ENCODE assay signal across 8 cellular contexts in the genomic region with DNA sequence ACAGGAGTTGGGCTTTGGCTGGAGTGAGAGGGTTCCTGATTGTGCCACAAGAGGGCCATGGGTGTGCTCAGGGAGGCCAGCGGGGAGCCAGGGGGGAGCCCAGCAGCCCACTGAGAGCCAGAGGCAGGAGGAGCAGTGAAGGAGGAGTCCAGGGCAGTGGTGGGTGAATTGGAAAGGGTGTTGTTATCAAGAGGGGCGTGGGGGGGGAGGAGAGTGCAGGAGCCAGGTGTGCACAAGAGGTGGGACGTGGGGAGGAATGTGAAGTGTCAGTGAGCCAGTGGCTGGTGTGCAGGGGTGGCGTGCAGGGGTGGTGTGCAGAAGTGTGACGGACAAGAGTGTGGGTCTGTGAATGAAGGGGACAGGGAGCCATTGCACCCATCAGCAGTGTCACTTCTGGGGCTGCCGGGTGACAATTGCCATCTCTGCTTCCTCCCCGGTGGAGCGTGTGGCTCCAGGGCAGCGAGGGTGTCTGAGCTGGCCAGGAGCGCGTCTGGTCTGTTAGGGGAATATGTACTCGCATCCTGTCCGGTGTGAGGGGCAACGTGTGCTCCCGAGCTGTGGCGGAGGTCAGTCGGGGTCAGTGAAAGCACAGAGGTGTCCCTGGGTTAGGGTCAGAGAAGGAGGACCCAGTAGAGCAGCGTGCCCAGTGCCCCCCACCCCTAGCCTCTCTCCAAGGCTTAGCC. TPM values are rescaled to one million over a fixed set of nuclear protein-coding genes. Genes with fewer than 3 reads are reported as not detected.
A peak's percentile ranks its signal among the peaks of the same experiment; 100 is the strongest.
DNase-seq lines count a peak whose midpoint lies in the region; ATAC-seq, FAIRE-seq and TF ChIP-seq lines count a peak whose summit lies in the region.

No MANE protein-coding gene starts in this region.

- H3K9me3 Mint-ChIP-seq in chondrocyte (ENCODE audit: low read depth) (no peaks in the 10 kb centered on the region), type B pancreatic cell (no peaks in the 10 kb centered on the region)

- peak; percentile 49 for DNase-seq in activated T-cell treated with anti-CD3 and anti-CD28 coated beads, Interleukin-2, amount 50 U/mL, for 1 hour
- no peak for DNase-seq in activated T-cell treated with anti-CD3 and anti-CD28 coated beads for 4 hours
- DNase-seq in Peyer's patch, result peak in 2 of 3 donors; percentile 62 to 74
- DNase-seq in chondrocyte (ENCODE audit: low spot score), result no peak
- DNase-seq in HepG2 (ENCODE audit: low spot score), result peak; percentile 34
- no peak for DNase-seq in type B pancreatic cell (ENCODE audit: extremely low spot score, unreplicated experiment)
- no peak for DNase-seq in stimulated activated CD4-positive, alpha-beta T cell treated with anti-CD3 and anti-CD28 coated beads, Interleukin-12 subunit alpha, Interleukin-12 subunit beta, amount 100 ng/mL, for 4 hours

- peaks cover 53% of the 10 kb centered on the region for H3K4me1 Mint-ChIP-seq in chondrocyte (ENCODE audit: low read depth)
- H3K4me1 Mint-ChIP-seq in type B pancreatic cell (ENCODE audit: unreplicated experiment), result peaks cover 39% of the 10 kb centered on the region

- no peak for TF ChIP-seq RAD21 in HepG2 (CRISPR knock-in tag; IDR thresholded peaks at IDR 0.05)

- no TSS peak for BruUV-seq in HepG2 (replicated peaks; lab: Mats Ljungman, UMichigan)

- H3K27me3 ChIP-seq in Peyer's patch (no peaks in the 10 kb centered on the region), HepG2 (ENCODE audit: control insufficient read depth in 1 of 2, insufficient read depth in 2 of 2, low read length in 2 of 2) (peaks cover 1 to 8% of the 10 kb centered on the region in 2 experiments; a peak in 3 of 5 replicates)

- H3K9ac ChIP-seq in HepG2 (ENCODE audit: insufficient read depth, low read depth, low read length), result no peak overlapping the region

- in situ Hi-C loops in HepG2 (cut with HindIII; ENCODE audit: extremely low pct_ligation_motif_present, low pct_unique_long_range_greater_than_20kb), result no loop called here

- peak overlapping the region; percentile 66 for H3K4me2 ChIP-seq in HepG2 (ENCODE audit: low read depth, low read length)

- H3K36me3 Mint-ChIP-seq in chondrocyte (ENCODE audit: low read depth) (no peaks in the 10 kb centered on the region), type B pancreatic cell (no peaks in the 10 kb centered on the region)

- 40% methylated on average over 10 of the region's 18 CpGs for WGBS in HepG2 (ENCODE audit: low lambda C conversion rate)

- TF ChIP-seq CTCF in Peyer's patch (IDR thresholded peaks at IDR 0.05) (peak; percentile 37 to 58 (median 48)), chondrocyte (IDR thresholded peaks at IDR 0.05) (peak; percentile 73), HepG2 (CRISPR knock-in tag; IDR thresholded peaks at IDR 0.05) (peak; percentile 50), type B pancreatic cell (conservative IDR thresholded peaks at IDR 0.05) (peak; percentile 64)

- no peak for TF ChIP-seq POLR2A in Peyer's patch (IDR thresholded peaks at IDR 0.05)
- TF ChIP-seq POLR2A in HepG2 (IDR thresholded peaks at IDR 0.05; ENCODE audit: insufficient read depth in 1 of 2, low read depth in 2 of 2, low read length in 2 of 2), result no peak

- no peak overlapping the region for H2AFZ ChIP-seq in HepG2 (ENCODE audit: low read length)

- H3K36me3 ChIP-seq in Peyer's patch (no peaks in the 10 kb centered on the region), HepG2 (replicated peaks in 1 of 2; ENCODE audit: control insufficient read depth in 1 of 2, insufficient read depth in 2 of 2, low read length in 2 of 2) (no peaks in the 10 kb centered on the region)

- TF ChIP-seq EP300 in HepG2 (IDR thresholded peaks at IDR 0.05; ENCODE audit: low read depth in 2 of 2, low read length in 2 of 2) (no peak), HepG2 (CRISPR knock-in tag; IDR thresholded peaks at IDR 0.05; ENCODE audit: borderline replicate concordance) (no peak)

- H3K4me1 ChIP-seq in Peyer's patch (peaks cover 3 to 68% (median 28%) of the 10 kb centered on the region in 4 donors), HepG2 (ENCODE audit: insufficient read depth, low read length) (peaks cover 26% of the 10 kb centered on the region)

- H3K27ac ChIP-seq in Peyer's patch (peak overlapping the region; percentile 90 to 96 (median 94)), HepG2 (ENCODE audit: extremely low read length, insufficient read depth, low read length) (no peak overlapping the region)

- intact Hi-C loops in HepG2 (cut with micrococcal nuclease; ENCODE audit: unreplicated experiment), result no loop called here

- CTCF ChIA-PET in HepG2 (lab: Yijun Ruan, JAX; ENCODE audit: low intra/inter-chr PET ratio, low total read pairs), result interaction anchor here (1.5 kb wide), 1 partner anchor 11 kb away, joined by 5 read pairs; no protein-coding TSS in a partner anchor

- peak; percentile 71 for ATAC-seq in HepG2
- no peak for ATAC-seq in HG03280 (IDR thresholded peaks at IDR 0.05; ENCODE audit: unreplicated experiment)

- H3K4me3 Mint-ChIP-seq in chondrocyte (ENCODE audit: unreplicated experiment) (peak overlapping the region; percentile 71), type B pancreatic cell (peak overlapping the region; percentile 88)

- H3K4me3 ChIP-seq in Peyer's patch (peak overlapping the region; percentile 79 to 95 (median 89)), HepG2 (replicated peaks in 1 of 3; ENCODE audit: insufficient read depth in 1 of 3, low read depth in 2 of 3, low read length in 3 of 3) (peak overlapping the region in 2 of 3 experiments; percentile 40 to 54; a peak in 3 of 6 replicates)

- H3K27me3 Mint-ChIP-seq in chondrocyte (ENCODE audit: low read depth), result no peaks in the 10 kb centered on the region
- H3K27me3 Mint-ChIP-seq in type B pancreatic cell, result peaks cover 29% of the 10 kb centered on the region

- no peak for FAIRE-seq in HepG2 (lab: Jason Lieb, UNC)

- H3K9me3 ChIP-seq in Peyer's patch (no peaks in the 10 kb centered on the region), HepG2 (ENCODE audit: low read length) (no peaks in the 10 kb centered on the region)

- peak overlapping the region; percentile 59 for H3K27ac Mint-ChIP-seq in chondrocyte (ENCODE audit: unreplicated experiment)
- peak overlapping the region; percentile 87 for H3K27ac Mint-ChIP-seq in type B pancreatic cell

- no peaks in the 10 kb centered on the region for H4K20me1 ChIP-seq in HepG2 (ENCODE audit: insufficient read depth, low read length)

- POLR2A ChIA-PET in HepG2 (lab: Yijun Ruan, JAX), result interaction anchor here (2.9 to 18.5 kb wide), 2 partner anchors 9 to 18 kb away, joined by 10 to 365 read pairs; a partner anchor contains a TSS

- no peaks in the 10 kb centered on the region for H3K79me2 ChIP-seq in HepG2 (ENCODE audit: insufficient read depth, low read length)

RNA-seq across cellular contexts. Expression of a gene that starts 1.7 kb away (rescaled TPM):
- 10 to 100 TPM in 2 of 4 donors, 1 to 10 TPM in 2; 1.2 to 14.9 (median 7.5) TPM for total RNA-seq in Peyer's patch
- 2.0 to 5.6 TPM (median 4.9 TPM) in 3 replicates for total RNA-seq in chondrocyte
- total RNA-seq in HepG2 (2016; rRNA removed; fragmentation: Illumina TruSeq; extraction: Trizol), result 0.48 and 0.49 TPM in 2 replicates
- 0.26 and 0.40 TPM in 2 replicates for total RNA-seq in HepG2 (2016; cell fraction: cytosol; rRNA removed; fragmentation: Illumina TruSeq; extraction: Trizol; ENCODE audit: low read depth)
- 0.48 and 0.54 TPM in 2 replicates for total RNA-seq in HepG2 (2016; cell fraction: insoluble cytoplasmic fraction; rRNA removed; fragmentation: Illumina TruSeq; extraction: Trizol)
- total RNA-seq in HepG2 (2016; cell fraction: membrane; rRNA removed; fragmentation: Illumina TruSeq; extraction: Trizol), result 0.83 and 1.2 TPM in 2 replicates
- total RNA-seq in HepG2 (2016; cell fraction: nucleus; rRNA removed; fragmentation: Illumina TruSeq; extraction: Trizol), result 0.50 and 0.53 TPM in 2 replicates
- 0.78 and 0.80 TPM in 2 replicates for polyA plus RNA-seq in HepG2 (2011; rRNA removed)
- 0.76 and 1.3 TPM in 2 replicates for polyA plus RNA-seq in HepG2 (2011; cell fraction: cytosol; rRNA removed)
- 2.5 and 3.0 TPM in 2 replicates for polyA plus RNA-seq in HepG2 (2011; cell fraction: nucleus; rRNA removed)
- polyA plus RNA-seq in HepG2 (2012), result 0.16 and 0.44 TPM in 2 replicates
- 0.32 and 0.45 TPM in 2 replicates for polyA plus RNA-seq in HepG2 (2016; cell fraction: cytosol; fragmentation: Illumina TruSeq; extraction: Trizol; ENCODE audit: low read depth)
- polyA plus RNA-seq in HepG2 (2016; cell fraction: insoluble cytoplasmic fraction; fragmentation: Illumina TruSeq; extraction: Trizol; ENCODE audit: low read depth), result 0.64 and 0.76 TPM in 2 replicates
- 0.64 and 0.71 TPM in 2 replicates for polyA plus RNA-seq in HepG2 (2016; cell fraction: membrane; fragmentation: Illumina TruSeq; extraction: Trizol; ENCODE audit: low read depth)
- 2.1 and 3.2 TPM in 2 replicates for polyA plus RNA-seq in HepG2 (2016; cell fraction: nucleus; fragmentation: Illumina TruSeq; extraction: Trizol; ENCODE audit: insufficient read depth, low read depth)
- polyA minus RNA-seq in HepG2 (2011; rRNA and poly(A)+ RNA removed; ENCODE audit: low replicate concordance), result 1.7 and 8.5 TPM in 2 replicates
- polyA minus RNA-seq in HepG2 (2011; cell fraction: cytosol; rRNA and poly(A)+ RNA removed), result 0.79 TPM in 1 of 2 replicates, not detected in the other
- polyA minus RNA-seq in HepG2 (2011; cell fraction: nucleus; rRNA and poly(A)+ RNA removed), result 0.25 and 0.26 TPM in 2 replicates
- total RNA-seq in type B pancreatic cell (ENCODE audit: low replicate concordance), result 3.2 and 6.7 TPM in 2 replicates

RNA-seq across cellular contexts. Expression of a gene that starts 18.3 kb away (rescaled TPM):
- total RNA-seq in Peyer's patch, result 100 to 1,000 TPM in 3 of 4 donors, 10 to 100 TPM in 1; 74.3 to 329 (median 272) TPM
- total RNA-seq in chondrocyte, result 48.8 to 67.7 TPM (median 63.4 TPM) in 3 replicates
- 10.5 and 10.9 TPM in 2 replicates for total RNA-seq in HepG2 (2016; rRNA removed; fragmentation: Illumina TruSeq; extraction: Trizol)
- total RNA-seq in HepG2 (2016; cell fraction: cytosol; rRNA removed; fragmentation: Illumina TruSeq; extraction: Trizol; ENCODE audit: low read depth), result 5.2 and 7.4 TPM in 2 replicates
- 9.4 and 11.7 TPM in 2 replicates for total RNA-seq in HepG2 (2016; cell fraction: insoluble cytoplasmic fraction; rRNA removed; fragmentation: Illumina TruSeq; extraction: Trizol)
- total RNA-seq in HepG2 (2016; cell fraction: membrane; rRNA removed; fragmentation: Illumina TruSeq; extraction: Trizol), result 9.2 and 9.7 TPM in 2 replicates
- 4.2 and 8.2 TPM in 2 replicates for total RNA-seq in HepG2 (2016; cell fraction: nucleus; rRNA removed; fragmentation: Illumina TruSeq; extraction: Trizol)
- 27.4 and 35.1 TPM in 2 replicates for polyA plus RNA-seq in HepG2 (2011; rRNA removed)
- 32.2 and 49.3 TPM in 2 replicates for polyA plus RNA-seq in HepG2 (2011; cell fraction: cytosol; rRNA removed)
- polyA plus RNA-seq in HepG2 (2011; cell fraction: nucleus; rRNA removed), result 59.7 and 63.0 TPM in 2 replicates
- 16.6 and 24.1 TPM in 2 replicates for polyA plus RNA-seq in HepG2 (2012)
- 5.8 and 8.7 TPM in 2 replicates for polyA plus RNA-seq in HepG2 (2016; cell fraction: cytosol; fragmentation: Illumina TruSeq; extraction: Trizol; ENCODE audit: low read depth)
- polyA plus RNA-seq in HepG2 (2016; cell fraction: insoluble cytoplasmic fraction; fragmentation: Illumina TruSeq; extraction: Trizol; ENCODE audit: low read depth), result 10.2 and 12.5 TPM in 2 replicates
- 7.5 and 7.8 TPM in 2 replicates for polyA plus RNA-seq in HepG2 (2016; cell fraction: membrane; fragmentation: Illumina TruSeq; extraction: Trizol; ENCODE audit: low read depth)
- polyA plus RNA-seq in HepG2 (2016; cell fraction: nucleus; fragmentation: Illumina TruSeq; extraction: Trizol; ENCODE audit: insufficient read depth, low read depth), result 12.5 and 16.3 TPM in 2 replicates
- 10.3 and 10.4 TPM in 2 replicates for polyA minus RNA-seq in HepG2 (2011; rRNA and poly(A)+ RNA removed; ENCODE audit: low replicate concordance)
- polyA minus RNA-seq in HepG2 (2011; cell fraction: cytosol; rRNA and poly(A)+ RNA removed), result 10.2 and 11.6 TPM in 2 replicates
- 7.2 and 9.7 TPM in 2 replicates for polyA minus RNA-seq in HepG2 (2011; cell fraction: nucleus; rRNA and poly(A)+ RNA removed)
- 15.0 and 29.4 TPM in 2 replicates for total RNA-seq in type B pancreatic cell (ENCODE audit: low replicate concordance)

RNA-seq across cellular contexts. Expression of a gene that starts 20.1 kb away (rescaled TPM):
- 10 to 100 TPM; 37.0 to 73.4 (median 61.6) TPM for total RNA-seq in Peyer's patch
- total RNA-seq in chondrocyte, result 11.1 to 14.6 TPM (median 11.6 TPM) in 3 replicates
- 6.1 and 10.1 TPM in 2 replicates for total RNA-seq in HepG2 (2016; rRNA removed; fragmentation: Illumina TruSeq; extraction: Trizol)
- total RNA-seq in HepG2 (2016; cell fraction: cytosol; rRNA removed; fragmentation: Illumina TruSeq; extraction: Trizol; ENCODE audit: low read depth), result 4.1 and 5.9 TPM in 2 replicates
- total RNA-seq in HepG2 (2016; cell fraction: insoluble cytoplasmic fraction; rRNA removed; fragmentation: Illumina TruSeq; extraction: Trizol), result 5.8 and 13.4 TPM in 2 replicates
- total RNA-seq in HepG2 (2016; cell fraction: membrane; rRNA removed; fragmentation: Illumina TruSeq; extraction: Trizol), result 4.4 and 5.5 TPM in 2 replicates
- total RNA-seq in HepG2 (2016; cell fraction: nucleus; rRNA removed; fragmentation: Illumina TruSeq; extraction: Trizol), result 14.1 and 16.4 TPM in 2 replicates
- polyA plus RNA-seq in HepG2 (2011; rRNA removed), result 14.7 and 15.7 TPM in 2 replicates
- 4.4 and 7.5 TPM in 2 replicates for polyA plus RNA-seq in HepG2 (2011; cell fraction: cytosol; rRNA removed)
- polyA plus RNA-seq in HepG2 (2011; cell fraction: nucleus; rRNA removed), result 60.6 and 87.4 TPM in 2 replicates
- 6.9 and 9.5 TPM in 2 replicates for polyA plus RNA-seq in HepG2 (2012)
- polyA plus RNA-seq in HepG2 (2016; cell fraction: cytosol; fragmentation: Illumina TruSeq; extraction: Trizol; ENCODE audit: low read depth), result 3.7 and 4.6 TPM in 2 replicates
- polyA plus RNA-seq in HepG2 (2016; cell fraction: insoluble cytoplasmic fraction; fragmentation: Illumina TruSeq; extraction: Trizol; ENCODE audit: low read depth), result 6.4 and 7.5 TPM in 2 replicates
- 4.8 and 5.8 TPM in 2 replicates for polyA plus RNA-seq in HepG2 (2016; cell fraction: membrane; fragmentation: Illumina TruSeq; extraction: Trizol; ENCODE audit: low read depth)
- polyA plus RNA-seq in HepG2 (2016; cell fraction: nucleus; fragmentation: Illumina TruSeq; extraction: Trizol; ENCODE audit: insufficient read depth, low read depth), result 61.7 and 63.7 TPM in 2 replicates
- polyA minus RNA-seq in HepG2 (2011; rRNA and poly(A)+ RNA removed; ENCODE audit: low replicate concordance), result 6.7 and 12.7 TPM in 2 replicates
- polyA minus RNA-seq in HepG2 (2011; cell fraction: cytosol; rRNA and poly(A)+ RNA removed), result 1.9 and 4.6 TPM in 2 replicates
- 11.1 TPM in 2 replicates for polyA minus RNA-seq in HepG2 (2011; cell fraction: nucleus; rRNA and poly(A)+ RNA removed)
- 29.5 and 41.2 TPM in 2 replicates for total RNA-seq in type B pancreatic cell (ENCODE audit: low replicate concordance)

RNA-seq across cellular contexts. Expression of a gene that starts 30.0 kb away (rescaled TPM):
- total RNA-seq in Peyer's patch (100 to 1,000 TPM; 156 to 213 (median 177) TPM), chondrocyte (95.2 to 113 TPM (median 109 TPM) in 3 replicates), HepG2 (2016; rRNA removed; fragmentation: Illumina TruSeq; extraction: Trizol) (170 and 188 TPM in 2 replicates), type B pancreatic cell (ENCODE audit: low replicate concordance) (137 TPM in 2 replicates)
- 49.0 and 62.5 TPM in 2 replicates for total RNA-seq in HepG2 (2016; cell fraction: cytosol; rRNA removed; fragmentation: Illumina TruSeq; extraction: Trizol; ENCODE audit: low read depth)
- total RNA-seq in HepG2 (2016; cell fraction: insoluble cytoplasmic fraction; rRNA removed; fragmentation: Illumina TruSeq; extraction: Trizol), result 171 and 181 TPM in 2 replicates
- 78.0 and 95.5 TPM in 2 replicates for total RNA-seq in HepG2 (2016; cell fraction: membrane; rRNA removed; fragmentation: Illumina TruSeq; extraction: Trizol)
- 66.5 and 72.2 TPM in 2 replicates for total RNA-seq in HepG2 (2016; cell fraction: nucleus; rRNA removed; fragmentation: Illumina TruSeq; extraction: Trizol)
- polyA plus RNA-seq in HepG2 (2011; rRNA removed), result 149 and 173 TPM in 2 replicates
- 212 and 274 TPM in 2 replicates for polyA plus RNA-seq in HepG2 (2011; cell fraction: cytosol; rRNA removed)
- 137 and 147 TPM in 2 replicates for polyA plus RNA-seq in HepG2 (2011; cell fraction: nucleus; rRNA removed)
- polyA plus RNA-seq in HepG2 (2012), result 91.5 and 93.8 TPM in 2 replicates
- polyA plus RNA-seq in HepG2 (2016; cell fraction: cytosol; fragmentation: Illumina TruSeq; extraction: Trizol; ENCODE audit: low read depth), result 58.1 and 67.4 TPM in 2 replicates
- polyA plus RNA-seq in HepG2 (2016; cell fraction: insoluble cytoplasmic fraction; fragmentation: Illumina TruSeq; extraction: Trizol; ENCODE audit: low read depth), result 192 and 207 TPM in 2 replicates
- 72.5 and 83.6 TPM in 2 replicates for polyA plus RNA-seq in HepG2 (2016; cell fraction: membrane; fragmentation: Illumina TruSeq; extraction: Trizol; ENCODE audit: low read depth)
- polyA plus RNA-seq in HepG2 (2016; cell fraction: nucleus; fragmentation: Illumina TruSeq; extraction: Trizol; ENCODE audit: insufficient read depth, low read depth), result 110 and 123 TPM in 2 replicates
- polyA minus RNA-seq in HepG2 (2011; rRNA and poly(A)+ RNA removed; ENCODE audit: low replicate concordance), result 209 and 295 TPM in 2 replicates
- 83.6 and 84.9 TPM in 2 replicates for polyA minus RNA-seq in HepG2 (2011; cell fraction: cytosol; rRNA and poly(A)+ RNA removed)
- polyA minus RNA-seq in HepG2 (2011; cell fraction: nucleus; rRNA and poly(A)+ RNA removed), result 31.7 and 34.7 TPM in 2 replicates

RNA-seq across cellular contexts. Expression of a gene that starts 32.2 kb away (rescaled TPM):
- total RNA-seq in Peyer's patch, result 10 to 100 TPM in 2 of 4 donors, 1 to 10 TPM in 2; 5.6 to 53.6 (median 9.3) TPM
- total RNA-seq in chondrocyte, result not detected in 3 replicates
- 0.81 and 1.0 TPM in 2 replicates for total RNA-seq in HepG2 (2016; rRNA removed; fragmentation: Illumina TruSeq; extraction: Trizol)
- total RNA-seq in HepG2 (2016; cell fraction: cytosol; rRNA removed; fragmentation: Illumina TruSeq; extraction: Trizol; ENCODE audit: low read depth), result 0.44 and 0.81 TPM in 2 replicates
- total RNA-seq in HepG2 (2016; cell fraction: insoluble cytoplasmic fraction; rRNA removed; fragmentation: Illumina TruSeq; extraction: Trizol), result 0.92 and 1.1 TPM in 2 replicates
- total RNA-seq in HepG2 (2016; cell fraction: membrane; rRNA removed; fragmentation: Illumina TruSeq; extraction: Trizol), result 0.45 and 0.59 TPM in 2 replicates
- total RNA-seq in HepG2 (2016; cell fraction: nucleus; rRNA removed; fragmentation: Illumina TruSeq; extraction: Trizol), result 0.50 and 0.84 TPM in 2 replicates
- 1.8 and 2.8 TPM in 2 replicates for polyA plus RNA-seq in HepG2 (2011; rRNA removed)
- polyA plus RNA-seq in HepG2 (2011; cell fraction: cytosol; rRNA removed), result 1.3 and 2.7 TPM in 2 replicates
- 26.5 and 39.6 TPM in 2 replicates for polyA plus RNA-seq in HepG2 (2011; cell fraction: nucleus; rRNA removed)
- 0.97 and 2.1 TPM in 2 replicates for polyA plus RNA-seq in HepG2 (2012)
- polyA plus RNA-seq in HepG2 (2016; cell fraction: cytosol; fragmentation: Illumina TruSeq; extraction: Trizol; ENCODE audit: low read depth), result 0.19 and 0.28 TPM in 2 replicates
- polyA plus RNA-seq in HepG2 (2016; cell fraction: insoluble cytoplasmic fraction; fragmentation: Illumina TruSeq; extraction: Trizol; ENCODE audit: low read depth), result 0.60 and 1.1 TPM in 2 replicates
- 0.57 and 0.73 TPM in 2 replicates for polyA plus RNA-seq in HepG2 (2016; cell fraction: membrane; fragmentation: Illumina TruSeq; extraction: Trizol; ENCODE audit: low read depth)
- polyA plus RNA-seq in HepG2 (2016; cell fraction: nucleus; fragmentation: Illumina TruSeq; extraction: Trizol; ENCODE audit: insufficient read depth, low read depth), result 2.9 and 3.4 TPM in 2 replicates
- polyA minus RNA-seq in HepG2 (2011; rRNA and poly(A)+ RNA removed; ENCODE audit: low replicate concordance), result 2.2 TPM in 1 of 2 replicates, not detected in the other
- polyA minus RNA-seq in HepG2 (2011; cell fraction: cytosol; rRNA and poly(A)+ RNA removed), result 0.59 and 0.88 TPM in 2 replicates
- 2.3 and 3.4 TPM in 2 replicates for polyA minus RNA-seq in HepG2 (2011; cell fraction: nucleus; rRNA and poly(A)+ RNA removed)
- total RNA-seq in type B pancreatic cell (ENCODE audit: low replicate concordance), result 0.87 TPM in 1 of 2 replicates, not detected in the other

Comparison
In these comparisons a context has a peak if more than half of its experiments do, and no peak if none do; other contexts are left out.
1. DNase-seq: peak in activated T-cell treated with anti-CD3 and anti-CD28 coated beads, Interleukin-2, amount 50 U/mL, for 1 hour (single experiment), Peyer's patch (2 of 3) and HepG2 (single experiment); none in activated T-cell treated with anti-CD3 and anti-CD28 coated beads for 4 hours (single experiment), chondrocyte (single experiment), type B pancreatic cell (single experiment) and stimulated activated CD4-positive, alpha-beta T cell treated with anti-CD3 and anti-CD28 coated beads, Interleukin-12 subunit alpha, Interleukin-12 subunit beta, amount 100 ng/mL, for 4 hours (single experiment).
2. Peak in every context shown above with its lines, with median percentiles within 50 percentile points of each other: CTCF ChIP-seq.